In genomic region chr5:130109152-130109551, GRCh38 we compare ENCODE assay signal across 8 cellular contexts.
A peak's percentile ranks its signal among the peaks of the same experiment; 100 is the strongest.
DNase-seq lines count a peak whose midpoint lies in the region; ATAC-seq, FAIRE-seq and TF ChIP-seq lines count a peak whose summit lies in the region.

No MANE protein-coding gene starts in this region.

- WGBS in esophagus muscularis mucosa: 71% methylated on average over 1 of the region's 1 CpG

- TF ChIP-seq POLR2A in GM12892 (IDR thresholded peaks at IDR 0.05; ENCODE audit: low read depth, low read length) (no peak), esophagus muscularis mucosa (IDR thresholded peaks at IDR 0.05; ENCODE audit: low read depth) (no peak)

- CTCF ChIA-PET in A673 (lab: Charles Lee): no interaction called here

- H3K4me3 ChIP-seq in A673 (ENCODE audit: low read depth, low read length, poor library complexity, severe bottlenecking): no peak overlapping the region
- no peak overlapping the region for H3K4me3 ChIP-seq in OCI-LY1 (ENCODE audit: low read depth, low read length, poor library complexity, severe bottlenecking)
- no peak overlapping the region for H3K4me3 ChIP-seq in esophagus muscularis mucosa
- no peak overlapping the region for H3K4me3 ChIP-seq in retinal pigment epithelial cell (ENCODE audit: low read length)

- peak; percentile 66 for TF ChIP-seq CTCF in A673 (conservative IDR thresholded peaks at IDR 0.05; ENCODE audit: low read depth, low read length)
- TF ChIP-seq CTCF in OCI-LY1 (IDR thresholded peaks at IDR 0.05; ENCODE audit: low read length): peak; percentile 73
- TF ChIP-seq CTCF in esophagus muscularis mucosa (IDR thresholded peaks at IDR 0.05): peak in 2 of 3 experiments; percentile 30 to 42
- peak; percentile 66 for TF ChIP-seq CTCF in retinal pigment epithelial cell (conservative IDR thresholded peaks at IDR 0.05; ENCODE audit: low read depth, low read length)

- TF ChIP-seq EP300 in esophagus muscularis mucosa (IDR thresholded peaks at IDR 0.05): no peak

- no peaks in the 10 kb centered on the region for H3K79me2 ChIP-seq in OCI-LY1 (ENCODE audit: insufficient read depth, low read length)

- H3K27ac ChIP-seq in A673 (ENCODE audit: low read depth, low read length, poor library complexity, severe bottlenecking) (no peak overlapping the region), OCI-LY1 (ENCODE audit: low read depth, low read length, poor library complexity, severe bottlenecking) (no peak overlapping the region), esophagus muscularis mucosa (replicated peaks in 1 of 4) (no peak overlapping the region)

- no TSS peak for BruUV-seq in A673 (replicated peaks; lab: Mats Ljungman, UMichigan)

- FAIRE-seq in GM12892 (lab: Jason Lieb, UNC): peak; percentile 75

- intact Hi-C loops in A673 (cut with micrococcal nuclease; ENCODE audit: unreplicated experiment): loop anchor here (5.0 to 10.0 kb wide), 3 partner anchors 616 to 998 kb away; no protein-coding TSS in a partner anchor
- intact Hi-C loops in esophagus muscularis mucosa (cut with DNase I): no loop called here

- peaks cover 25% of the 10 kb centered on the region for H3K27me3 ChIP-seq in A673 (replicated peaks; ENCODE audit: insufficient read depth, low read depth, low read length, poor library complexity)
- no peaks in the 10 kb centered on the region for H3K27me3 ChIP-seq in OCI-LY1 (ENCODE audit: insufficient read depth, low read length)
- no peaks in the 10 kb centered on the region for H3K27me3 ChIP-seq in esophagus muscularis mucosa

- DNase-seq in A673 (ENCODE audit: low spot score) (peak; percentile 40), GM12892 (ENCODE audit: insufficient read length) (no peak), esophagus muscularis mucosa (ENCODE audit: extremely low spot score) (no peak), retinal pigment epithelial cell (ENCODE audit: low read depth) (peak; percentile 4), C1 segment of cervical spinal cord (lab: John Stamatoyannopoulos, UW) (no peak)
- DNase-seq in central memory CD4-positive, alpha-beta T cell: no peak

- H3K9me3 ChIP-seq in A673 (ENCODE audit: low read depth, low read length, poor library complexity, severe bottlenecking) (no peaks in the 10 kb centered on the region), OCI-LY1 (ENCODE audit: low read length) (no peaks in the 10 kb centered on the region), esophagus muscularis mucosa (no peaks in the 10 kb centered on the region)

- H4K20me1 ChIP-seq in OCI-LY1 (ENCODE audit: insufficient read depth, low read length): no peaks in the 10 kb centered on the region

- H3K36me3 ChIP-seq in A673 (ENCODE audit: insufficient read depth, low read length, poor library complexity, severe bottlenecking) (no peaks in the 10 kb centered on the region), OCI-LY1 (ENCODE audit: insufficient read depth, low read length) (no peaks in the 10 kb centered on the region), esophagus muscularis mucosa (no peaks in the 10 kb centered on the region)

- POLR2A ChIA-PET in A673 (lab: Charles Lee; ENCODE audit: low non-redundant PET): no interaction called here

- H3K4me2 ChIP-seq in OCI-LY1 (ENCODE audit: low read length): no peak overlapping the region

- no peaks in the 10 kb centered on the region for H3F3A ChIP-seq in OCI-LY1 (ENCODE audit: insufficient read depth, low read length)

- H3K4me1 ChIP-seq in A673 (ENCODE audit: insufficient read depth, low read length, poor library complexity, severe bottlenecking) (no peaks in the 10 kb centered on the region), OCI-LY1 (ENCODE audit: insufficient read depth, low read length, severe bottlenecking) (peaks cover 12% of the 10 kb centered on the region), esophagus muscularis mucosa (peaks cover 0 to 12% (median 0%) of the 10 kb centered on the region in 4 donors)

- no peaks in the 10 kb centered on the region for H3K9me2 ChIP-seq in OCI-LY1 (ENCODE audit: low read depth, low read length)

- no peak overlapping the region for H2AFZ ChIP-seq in OCI-LY1 (ENCODE audit: low read length)

- no peak overlapping the region for H3K9ac ChIP-seq in OCI-LY1 (ENCODE audit: low read length)

- ATAC-seq in HG02938 (IDR thresholded peaks at IDR 0.05; ENCODE audit: unreplicated experiment): peak; percentile 73

Comparison
In these comparisons a context has a peak if more than half of its experiments do, and no peak if none do; other contexts are left out.
1. DNase-seq: peak in A673 (single experiment) and retinal pigment epithelial cell (single experiment); none in GM12892 (single experiment), esophagus muscularis mucosa (single experiment), central memory CD4-positive, alpha-beta T cell (single experiment) and C1 segment of cervical spinal cord (0 of 14).
2. Peak in every context shown above with its lines, with median percentiles within 50 percentile points of each other: CTCF ChIP-seq.